10 cellular contexts compared by ENCODE assay signal in the genomic region with DNA sequence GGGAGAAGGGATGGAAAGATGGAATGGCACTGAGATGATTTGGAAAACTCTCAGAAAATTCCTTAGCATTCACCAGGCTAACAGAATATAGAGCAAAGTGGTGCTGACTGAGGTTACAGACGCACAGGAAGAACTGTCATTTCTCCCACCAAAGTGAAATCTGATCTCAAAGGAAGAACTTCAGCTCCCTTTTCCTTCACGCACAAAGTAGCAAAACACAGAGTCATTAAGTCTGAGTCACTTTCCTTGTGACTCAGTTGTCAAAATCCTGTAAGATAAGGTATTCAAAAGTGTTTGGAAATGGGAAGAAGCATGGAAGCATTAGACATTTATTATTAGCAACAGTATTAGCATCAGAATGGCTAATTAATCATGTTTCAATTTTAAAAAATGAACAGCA. TPM values are rescaled to one million over a fixed set of nuclear protein-coding genes. Genes with fewer than 3 reads are reported as not detected.
DNase-seq lines count a peak whose midpoint lies in the region; ATAC-seq and TF ChIP-seq lines count a peak whose summit lies in the region.
"Had no signal": no experiment of that assay in that cellular context is flagged by ENCODE, and none has a peak within 500 bp of the region (broad histone marks: within the 10 kb centered on the region; RNA-seq: fewer than 3 reads in every experiment).

No MANE protein-coding gene starts in this region.

- no peak overlapping the region for H2AFZ ChIP-seq in GM23248

- H3K9me2 ChIP-seq in GM23248 (ENCODE audit: insufficient read depth) = no peaks in the 10 kb centered on the region

- peaks cover 7 to 12% of the 10 kb centered on the region in 2 donors for H3K9me3 Mint-ChIP-seq in activated T-cell treated with anti-CD3 and anti-CD28 coated beads, Interleukin-2, amount 50 U/mL, for 72 hours
- H3K9me3 Mint-ChIP-seq in activated naive CD4-positive, alpha-beta T cell treated with anti-CD3 and anti-CD28 coated beads for 36 hours = no peaks in the 10 kb centered on the region

- no peaks in the 10 kb centered on the region for H3K9me3 ChIP-seq in GM23248 (ENCODE audit: low read depth)
- no peaks in the 10 kb centered on the region for H3K9me3 ChIP-seq in RWPE2 (ENCODE audit: severe bottlenecking)

- DNase-seq in GM23248 (peak; percentile 92), RWPE2 (ENCODE audit: low spot score) (no peak), fibroblast of the conjunctiva (ENCODE audit: low read depth) (peak; percentile 32), middle frontal gyrus (ENCODE audit: extremely low spot score, low spot score) (no peak), mucosa of gallbladder (ENCODE audit: low spot score) (no peak)
- no peak for DNase-seq in activated T-cell treated with anti-CD3 and anti-CD28 coated beads, Interleukin-2, amount 50 U/mL, for 72 hours
- DNase-seq in activated naive CD4-positive, alpha-beta T cell treated with anti-CD3 and anti-CD28 coated beads for 36 hours = no peak
- DNase-seq: amygdala had no signal

- H3K4me1 ChIP-seq in GM23248 (ENCODE audit: insufficient read depth) (peaks cover 48% of the 10 kb centered on the region), RWPE2 (ENCODE audit: insufficient read depth, poor library complexity, severe bottlenecking) (peaks cover 14% of the 10 kb centered on the region), rectal smooth muscle tissue (ENCODE audit: control insufficient read depth, insufficient read depth, low read length) (peaks cover 7% of the 10 kb centered on the region)

- in situ Hi-C loops in GM23248 (cut with MboI) = no loop called here

- H3K36me3 ChIP-seq in GM23248 (ENCODE audit: low read depth) (no peaks in the 10 kb centered on the region), RWPE2 (ENCODE audit: low read depth) (no peaks in the 10 kb centered on the region), rectal smooth muscle tissue (ENCODE audit: control insufficient read depth, insufficient read depth, low read length) (no peaks in the 10 kb centered on the region)

- no peaks in the 10 kb centered on the region for H3K4me1 Mint-ChIP-seq in activated T-cell treated with anti-CD3 and anti-CD28 coated beads, Interleukin-2, amount 50 U/mL, for 72 hours (ENCODE audit: low read depth)
- H3K4me1 Mint-ChIP-seq in activated naive CD4-positive, alpha-beta T cell treated with anti-CD3 and anti-CD28 coated beads for 36 hours (ENCODE audit: low read depth) = no peaks in the 10 kb centered on the region

- H3K36me3 Mint-ChIP-seq in activated T-cell treated with anti-CD3 and anti-CD28 coated beads, Interleukin-2, amount 50 U/mL, for 72 hours (ENCODE audit: insufficient read depth in 2 of 2) = no peaks in the 10 kb centered on the region
- H3K36me3 Mint-ChIP-seq in activated naive CD4-positive, alpha-beta T cell treated with anti-CD3 and anti-CD28 coated beads for 36 hours (ENCODE audit: low read depth) = no peaks in the 10 kb centered on the region

- H3K4me3 Mint-ChIP-seq in activated T-cell treated with anti-CD3 and anti-CD28 coated beads, Interleukin-2, amount 50 U/mL, for 72 hours = no peak overlapping the region
- no peak overlapping the region for H3K4me3 Mint-ChIP-seq in activated naive CD4-positive, alpha-beta T cell treated with anti-CD3 and anti-CD28 coated beads for 36 hours

- intact Hi-C loops in activated naive CD4-positive, alpha-beta T cell treated with anti-CD3 and anti-CD28 coated beads for 36 hours (cut with micrococcal nuclease) = no loop called here

- no peak overlapping the region for H3K27ac Mint-ChIP-seq in activated T-cell treated with anti-CD3 and anti-CD28 coated beads, Interleukin-2, amount 50 U/mL, for 72 hours
- H3K27ac Mint-ChIP-seq in activated naive CD4-positive, alpha-beta T cell treated with anti-CD3 and anti-CD28 coated beads for 36 hours = no peak overlapping the region
- H3K27ac Mint-ChIP-seq: progenitor cell of endocrine pancreas had no signal

- peaks cover 78% of the 10 kb centered on the region for H3K79me2 ChIP-seq in GM23248 (ENCODE audit: insufficient read depth)

- H3F3A ChIP-seq in GM23248 (ENCODE audit: insufficient read depth) = peaks cover 34% of the 10 kb centered on the region

- no peaks in the 10 kb centered on the region for H4K20me1 ChIP-seq in GM23248 (ENCODE audit: insufficient read depth)

- H3K9ac ChIP-seq in GM23248 = peak overlapping the region; percentile 42; the same call in 1 of the 2 replicates
- H3K9ac ChIP-seq in rectal smooth muscle tissue (ENCODE audit: low read length) = no peak overlapping the region

- H3K4me3 ChIP-seq in GM23248 = peak overlapping the region; percentile 28; the same call in 1 of the 2 replicates
- no peak overlapping the region for H3K4me3 ChIP-seq in RWPE2 (ENCODE audit: severe bottlenecking)
- no peak overlapping the region for H3K4me3 ChIP-seq in rectal smooth muscle tissue (ENCODE audit: low read length)

- WGBS in GM23248 (ENCODE audit: low coverage in 1 of 2, low lambda C conversion rate in 2 of 2, missing lambda C conversion rate in 2 of 2), 2 experiments = 0 to 2% methylated on average over 2 of the region's 2 CpGs

- H3K27me3 Mint-ChIP-seq in activated T-cell treated with anti-CD3 and anti-CD28 coated beads, Interleukin-2, amount 50 U/mL, for 72 hours (ENCODE audit: low read depth) = no peaks in the 10 kb centered on the region
- no peaks in the 10 kb centered on the region for H3K27me3 Mint-ChIP-seq in activated naive CD4-positive, alpha-beta T cell treated with anti-CD3 and anti-CD28 coated beads for 36 hours (ENCODE audit: low read depth)
- H3K27me3 Mint-ChIP-seq: progenitor cell of endocrine pancreas had no signal

- H3K27me3 ChIP-seq in GM23248 (replicated peaks; ENCODE audit: insufficient read depth) (no peaks in the 10 kb centered on the region), RWPE2 (ENCODE audit: insufficient read depth, poor library complexity, severe bottlenecking) (no peaks in the 10 kb centered on the region), rectal smooth muscle tissue (ENCODE audit: control insufficient read depth, insufficient read depth, low read length) (no peaks in the 10 kb centered on the region)

- CTCF ChIA-PET in activated naive CD4-positive, alpha-beta T cell treated with anti-CD3 and anti-CD28 coated beads for 36 hours (lab: Charles Lee) = no interaction called here

- peak; percentile 91 for ATAC-seq in RWPE2 (ENCODE audit: low read depth)
- no peak for ATAC-seq in activated T-cell treated with anti-CD3 and anti-CD28 coated beads, Interleukin-2, amount 50 U/mL, for 72 hours (replicated peaks in 1 of 2)

- H3K27ac ChIP-seq in GM23248 (peak overlapping the region; percentile 75), RWPE2 (ENCODE audit: poor library complexity, severe bottlenecking) (peak overlapping the region; percentile 36), rectal smooth muscle tissue (ENCODE audit: low read depth, low read length) (peak overlapping the region; percentile 6)

- no peak for TF ChIP-seq CTCF in RWPE2 (IDR thresholded peaks at IDR 0.05; ENCODE audit: poor library complexity, severe bottlenecking)

- peak overlapping the region; percentile 77 for H3K4me2 ChIP-seq in GM23248 (ENCODE audit: unreplicated experiment)

RNA-seq across cellular contexts. Expression of a gene that starts 11.7 kb away (rescaled TPM):
- 29.2 and 31.9 TPM in 2 replicates for total RNA-seq in GM23248 (2014; rRNA removed; shearing (Covaris generic))
- polyA plus RNA-seq in GM23248 (2016; fragmentation: Nextera tagmentation; extraction: Ambion mirVana) = 14.9 and 17.2 TPM in 2 replicates
- total RNA-seq in activated T-cell treated with anti-CD3 and anti-CD28 coated beads, Interleukin-2, amount 50 U/mL, for 72 hours = not detected
- not detected for total RNA-seq in activated naive CD4-positive, alpha-beta T cell treated with anti-CD3 and anti-CD28 coated beads for 36 hours
- total RNA-seq in mucosa of gallbladder = 28.8 TPM

Comparison
In these comparisons a context has a peak if more than half of its experiments do, and no peak if none do; other contexts are left out.
1. DNase-seq: peak in GM23248 (single experiment) and fibroblast of the conjunctiva (single experiment); none in RWPE2 (single experiment), activated T-cell treated with anti-CD3 and anti-CD28 coated beads, Interleukin-2, amount 50 U/mL, for 72 hours (0 of 2), activated naive CD4-positive, alpha-beta T cell treated with anti-CD3 and anti-CD28 coated beads for 36 hours (single experiment), middle frontal gyrus (single experiment) and mucosa of gallbladder (single experiment).
2. H3K27ac ChIP-seq: peak in every context shown above with its lines; median percentile 75 in GM23248; 36 in RWPE2; 6 in rectal smooth muscle tissue.
3. RNA of a gene that starts 11.7 kb away (total RNA-seq): 29.2 to 31.9 TPM in GM23248 and 28.8 TPM in mucosa of gallbladder (single experiment); not detected in activated T-cell treated with anti-CD3 and anti-CD28 coated beads, Interleukin-2, amount 50 U/mL, for 72 hours and not detected in activated naive CD4-positive, alpha-beta T cell treated with anti-CD3 and anti-CD28 coated beads for 36 hours; every median in the first group is over 10 times any median in the second.